Comparison of ENCODE assay signal across 8 cellular contexts in the genomic region with DNA sequence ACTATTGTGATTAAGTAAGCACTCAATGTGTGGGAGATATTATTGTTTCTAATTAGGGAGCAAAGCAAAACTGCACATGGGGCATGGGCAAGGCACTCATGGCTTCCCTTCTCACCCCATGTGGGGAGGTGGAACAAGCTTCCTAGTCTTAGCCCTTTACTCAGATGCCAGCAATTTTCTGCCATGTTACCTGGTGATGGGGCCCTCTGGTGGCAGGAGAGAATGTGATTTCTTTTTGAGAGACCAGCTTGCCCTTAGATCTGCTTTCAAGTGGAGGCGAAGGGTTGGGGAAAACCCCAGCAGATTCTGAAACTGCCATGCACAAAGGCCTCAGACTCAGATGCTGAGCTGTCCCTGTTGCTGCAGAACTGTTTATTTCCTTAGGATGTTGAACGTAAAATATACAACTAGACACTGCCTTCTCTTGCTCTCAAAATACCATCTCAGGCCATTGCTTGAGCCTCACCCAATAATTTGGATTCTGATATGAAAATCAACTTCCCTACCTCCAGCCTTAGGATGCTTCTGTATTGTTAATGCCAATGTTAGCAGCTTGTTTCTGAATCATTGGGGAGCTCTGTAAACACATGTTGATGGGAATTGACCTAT.
DNase-seq lines count a peak whose midpoint lies in the region; ATAC-seq, FAIRE-seq and TF ChIP-seq lines count a peak whose summit lies in the region.

No MANE protein-coding gene starts in this region.

- peak; percentile 98 for ATAC-seq in GM21526 (IDR thresholded peaks at IDR 0.05; ENCODE audit: low FRiP score, unreplicated experiment)

- CTCF ChIA-PET in RWPE1 (lab: Yijun Ruan, JAX) = interaction anchor here (0.5 to 2.7 kb wide), 11 partner anchors 13 to 1302 kb away, joined by 3 to 18 read pairs (median 5); a partner anchor contains a TSS

- TF ChIP-seq CTCF in RWPE1 (conservative IDR thresholded peaks at IDR 0.05; ENCODE audit: low read depth) = peak; percentile 31

- peak; percentile 21 for DNase-seq in G401 (ENCODE audit: low spot score)
- DNase-seq in HTR-8/SVneo (ENCODE audit: insufficient read length, low spot score) = peak; percentile 32
- DNase-seq in RWPE1 (ENCODE audit: low spot score) = peak; percentile 31
- DNase-seq in activated gamma-delta T cell treated with anti-CD3 and anti-CD28 coated beads, Interleukin-2, amount 50 U/mL, for 16 hours (ENCODE audit: low read depth) = peak; percentile 73
- DNase-seq in iPS DF 19.7 (ENCODE audit: low read depth, low spot score) = peak; percentile 45
- peak; percentile 68 to 72 for DNase-seq in stimulated activated CD4-positive, alpha-beta T cell treated with anti-CD3 and anti-CD28 coated beads, Interleukin-2, amount 100 ng/mL, for 48 hours
- no peak for DNase-seq in amniotic stem cell (lab: John Stamatoyannopoulos, UW)

- FAIRE-seq in HTR-8/SVneo (lab: Jason Lieb, UNC) = no peak

- H3K27ac ChIP-seq in RWPE1 = no peak overlapping the region

- in situ Hi-C loops in G401 (cut with HindIII; ENCODE audit: low sequenced_read_pairs) = no loop called here

- POLR2A ChIA-PET in RWPE1 (lab: Yijun Ruan, JAX; ENCODE audit: low non-redundant PET) = no interaction called here
